ENCODE assay signal across 7 cellular contexts in genomic region chr1:199751524-199751923, GRCh38.
"Had no signal": no experiment of that assay in that cellular context is flagged by ENCODE, and none has a peak within 500 bp of the region (broad histone marks: within the 10 kb centered on the region; RNA-seq: fewer than 3 reads in every experiment).

No MANE protein-coding gene starts in this region.

- H3K27ac ChIP-seq: GM23248 had no signal

- H3K9ac ChIP-seq: GM23248 had no signal

- H3K9me3 ChIP-seq: HAP-1 had no signal

- DNase-seq: GM23248, GOT3, H7, IMR-90, KG1 had no signal

- H3K4me1 ChIP-seq: HAP-1 had no signal

- H3K4me3 ChIP-seq: GM23248, HAP-1, K562 had no signal

- ATAC-seq: K562 had no signal

- H3K36me3 ChIP-seq: HAP-1 had no signal
